ENCODE assay signal across 10 cellular contexts in genomic region chr19:7349961-7350711, GRCh38. TPM values are rescaled to one million over a fixed set of nuclear protein-coding genes. Genes with fewer than 3 reads are reported as not detected.
A peak's percentile ranks its signal among the peaks of the same experiment; 100 is the strongest.
DNase-seq lines count a peak whose midpoint lies in the region; ATAC-seq, FAIRE-seq and TF ChIP-seq lines count a peak whose summit lies in the region.
"Had no signal": no experiment of that assay in that cellular context is flagged by ENCODE, and none has a peak within 500 bp of the region (broad histone marks: within the 10 kb centered on the region; RNA-seq: fewer than 3 reads in every experiment).

No MANE protein-coding gene starts in this region.

- DNase-seq in GM12892 (ENCODE audit: insufficient read length) (no peak), RPMI8226 (peak; percentile 48), DMS153 (lab: John Stamatoyannopoulos, UW) (no peak), H54 (ENCODE audit: insufficient read length, low spot score) (no peak), lower leg skin (ENCODE audit: low spot score in 2 of 2) (no peak)
- peak; percentile 71 for DNase-seq in activated effector memory CD4-positive, alpha-beta T cell treated with Interleukin-2 at 50 U/mL for 16 hours
- DNase-seq in stimulated activated CD4-positive, alpha-beta T cell treated with anti-CD3 and anti-CD28 coated beads, Interleukin-4, amount 100 ng/mL, for 24 hours: peak; percentile 30
- DNase-seq: PC-3 had no signal

- intact Hi-C loops in lower leg skin (cut with DNase I; ENCODE audit: low total_unique reads): loop anchor here (10.0 kb wide), 1 partner anchor 335 kb away; the partner anchor contains the start of gene TRAPPC5

- TF ChIP-seq POLR2A in GM12892 (IDR thresholded peaks at IDR 0.05; ENCODE audit: low read depth, low read length) (no peak), H54 (IDR thresholded peaks at IDR 0.05; ENCODE audit: low read depth, low read length) (no peak), lower leg skin (IDR thresholded peaks at IDR 0.05) (no peak)

- TF ChIP-seq CTCF in lower leg skin (IDR thresholded peaks at IDR 0.05): no peak

- ATAC-seq in HG03135 (IDR thresholded peaks at IDR 0.05; ENCODE audit: unreplicated experiment): no peak
- ATAC-seq: PC-3 had no signal

- FAIRE-seq in GM12892 (lab: Jason Lieb, UNC) (peak; percentile 67), H54 (lab: Jason Lieb, UNC) (no peak)

- 65 to 84% methylated on average over 6 to 8 of the region's 8 CpGs for WGBS in lower leg skin, 2 donors

- no peak overlapping the region for H3K4me3 ChIP-seq in lower leg skin (ENCODE audit: low read depth, poor library complexity, severe bottlenecking)
- H3K4me3 ChIP-seq: vagina had no signal

RNA-seq across cellular contexts. Expression of gene ARHGEF18, which starts 1.4 kb away (rescaled TPM):
- polyA plus RNA-seq in GM12892 (2012; ENCODE audit: missing spikeins): 3.8 TPM
- total RNA-seq in lower leg skin: 10 to 100 TPM; 32.3 to 49.2 (median 36.3) TPM

RNA-seq across cellular contexts. Expression of gene INSR, which starts 55.9 kb away (rescaled TPM):
- 22.0 TPM for polyA plus RNA-seq in GM12892 (2012; ENCODE audit: missing spikeins)
- total RNA-seq in lower leg skin: 100 to 1,000 TPM in 1 of 4 donors, 10 to 100 TPM in 3; 70.7 to 165 (median 89.2) TPM

Comparison
In these comparisons a context has a peak if more than half of its experiments do, and no peak if none do; other contexts are left out.
1. DNase-seq: peak in RPMI8226 (single experiment), activated effector memory CD4-positive, alpha-beta T cell treated with Interleukin-2 at 50 U/mL for 16 hours (single experiment) and stimulated activated CD4-positive, alpha-beta T cell treated with anti-CD3 and anti-CD28 coated beads, Interleukin-4, amount 100 ng/mL, for 24 hours (single experiment); none in GM12892 (single experiment), DMS153 (single experiment), H54 (single experiment) and lower leg skin (0 of 2).